Comparison of ENCODE assay signal across 8 cellular contexts in genomic region chrX:51893931-51894696, GRCh38. TPM values are rescaled to one million over a fixed set of nuclear protein-coding genes. Genes with fewer than 3 reads are reported as not detected.
DNase-seq lines count a peak whose midpoint lies in the region; ATAC-seq, FAIRE-seq and TF ChIP-seq lines count a peak whose summit lies in the region.

No MANE protein-coding gene starts in this region.

- peak overlapping the region; percentile 82 for H3K9ac ChIP-seq in NT2/D1 (ENCODE audit: insufficient read length, low read depth)

- ATAC-seq in stimulated activated naive CD8-positive, alpha-beta T cell treated with anti-CD3 and anti-CD28 coated beads, Interleukin-15, Interleukin-2, amounts not matched to agents 100 U/mL and 50 U/mL, for 24 hours, result no peak

- H3K4me1 ChIP-seq in NT2/D1 (ENCODE audit: insufficient read depth, insufficient read length), result peaks cover 10% of the 10 kb centered on the region

- peak overlapping the region; percentile 67 for H3K4me3 ChIP-seq in NT2/D1 (ENCODE audit: insufficient read length, low read depth)
- H3K4me3 ChIP-seq in cardiac fibroblast (replicated peaks in 1 of 2; ENCODE audit: low read depth in 2 of 2, low read length in 2 of 2), result peak overlapping the region; percentile 67 to 70
- peak overlapping the region; percentile 54 for H3K4me3 ChIP-seq in kidney epithelial cell (ENCODE audit: low read depth, low read length)

- peaks cover 39% of the 10 kb centered on the region for H3K36me3 ChIP-seq in NT2/D1 (ENCODE audit: insufficient read depth, insufficient read length, low read length)
- H3K36me3 ChIP-seq in kidney epithelial cell (ENCODE audit: control insufficient read depth, insufficient read depth, low read length), result peaks cover 3% of the 10 kb centered on the region

- no peaks in the 10 kb centered on the region for H3K27me3 ChIP-seq in NT2/D1 (ENCODE audit: insufficient read depth, insufficient read length)
- no peaks in the 10 kb centered on the region for H3K27me3 ChIP-seq in kidney epithelial cell (ENCODE audit: control insufficient read depth, insufficient read depth, low read length)

- peak; percentile 53 for DNase-seq in NCI-H345 (lab: John Stamatoyannopoulos, UW)
- no peak for DNase-seq in NCI-H345 treated with DMSO at 0.1 percent for 48 hours (lab: John Stamatoyannopoulos, UW; ENCODE audit: unreplicated experiment)
- DNase-seq in NT2/D1 (ENCODE audit: low read depth, low spot score), result no peak
- peak; percentile 22 to 54 for DNase-seq in cardiac fibroblast (ENCODE audit: low read depth in 2 of 2)
- DNase-seq in kidney epithelial cell (ENCODE audit: low read depth), result no peak
- peak; percentile 12 for DNase-seq in stimulated activated naive CD8-positive, alpha-beta T cell treated with anti-CD3 and anti-CD28 coated beads, Interleukin-15, Interleukin-2, amounts not matched to agents 100 U/mL and 50 U/mL, for 24 hours
- no peak for DNase-seq in MV-4-11 (lab: John Stamatoyannopoulos, UW)
- no peak for DNase-seq in frontal cortex (ENCODE audit: low spot score in 2 of 2)

- TF ChIP-seq CTCF in cardiac fibroblast (IDR thresholded peaks at IDR 0.05; ENCODE audit: low read depth, low read length) (no peak), kidney epithelial cell (IDR thresholded peaks at IDR 0.05; ENCODE audit: insufficient read depth, low read length, poor library complexity, severe bottlenecking) (no peak)

- no peak for FAIRE-seq in frontal cortex (lab: Jason Lieb, UNC)

- no peaks in the 10 kb centered on the region for H3K9me3 ChIP-seq in NT2/D1 (ENCODE audit: insufficient read depth, low read length)

RNA-seq across cellular contexts. Expression of gene MAGED1, which starts 0.7 kb away (rescaled TPM):
- total RNA-seq in kidney epithelial cell (71.8 and 79.9 TPM in 2 replicates), frontal cortex (107 TPM)

Comparison
In these comparisons a context has a peak if more than half of its experiments do, and no peak if none do; other contexts are left out.
1. DNase-seq: peak in NCI-H345 (single experiment), cardiac fibroblast (2 of 2) and stimulated activated naive CD8-positive, alpha-beta T cell treated with anti-CD3 and anti-CD28 coated beads, Interleukin-15, Interleukin-2, amounts not matched to agents 100 U/mL and 50 U/mL, for 24 hours (single experiment); none in NCI-H345 treated with DMSO at 0.1 percent for 48 hours (single experiment), NT2/D1 (single experiment), kidney epithelial cell (single experiment), MV-4-11 (single experiment) and frontal cortex (0 of 2).
2. Peak in every context shown above with its lines, with median percentiles within 50 percentile points of each other: H3K4me3 ChIP-seq.